Comparison of ENCODE assay signal across 26 cellular contexts in the genomic region with DNA sequence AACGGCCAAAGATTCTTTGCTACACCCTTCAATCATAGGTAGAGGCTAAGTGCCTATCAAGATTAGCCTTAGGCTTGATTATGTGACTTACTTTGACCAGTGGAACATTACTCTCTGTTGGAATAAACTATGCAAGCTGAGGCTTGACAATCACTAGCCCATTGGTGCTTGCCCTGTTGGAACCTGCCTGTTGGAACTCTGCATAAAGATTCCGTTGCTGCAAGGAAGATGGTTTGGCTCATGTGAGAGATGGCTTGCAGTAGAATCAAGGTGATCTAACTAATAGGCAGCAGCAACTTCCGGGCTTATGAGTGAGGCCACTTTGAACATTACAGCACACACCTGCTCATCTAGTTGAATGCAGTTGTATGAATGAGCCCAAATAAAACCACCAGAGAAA.
"Had no signal": no experiment of that assay in that cellular context is flagged by ENCODE, and none has a peak within 500 bp of the region (broad histone marks: within the 10 kb centered on the region; RNA-seq: fewer than 3 reads in every experiment).

No MANE protein-coding gene starts in this region.

- H3K9me3 ChIP-seq: left ventricle myocardium inferior, mucosa of descending colon, ovary, right atrium auricular region, suprapubic skin, thoracic aorta, tibial nerve, vagina had no signal

- H3K4me1 ChIP-seq: left ventricle myocardium inferior, right atrium auricular region, vagina had no signal

- H3K27ac Mint-ChIP-seq: memory B cell; naive thymus-derived CD4-positive, alpha-beta T cell; natural killer cell treated with Interleukin-12 subunit alpha and Interleukin-12 subunit beta and Interleukin-15 and Interleukin-18, amount 100 ng/mL, for 72 hours; progenitor cell of endocrine pancreas; stimulated activated naive B cell treated with anti-CD40 and anti-IgM and Interleukin-4, amounts not matched to agents 10 μg/mL and 1 μg/mL and 100 μg/mL, for 72 hours; stimulated activated naive CD8-positive, alpha-beta T cell treated with anti-CD3 and anti-CD28 coated beads, Interleukin-15, Interleukin-2, amounts not matched to agents 100 ng/mL and 50 ng/mL, for 24 hours; type B pancreatic cell had no signal

- H3K4me3 ChIP-seq: left ventricle myocardium inferior, lung, mucosa of descending colon, ovary, right atrium auricular region, skin epidermis, suprapubic skin, thoracic aorta, tibial nerve, vagina had no signal

- ATAC-seq: left colon; mucosa of descending colon; naive thymus-derived CD4-positive, alpha-beta T cell; natural killer cell treated with Interleukin-12 subunit alpha and Interleukin-12 subunit beta and Interleukin-15 and Interleukin-18, amount 100 ng/mL, for 72 hours; sciatic nerve; stimulated activated naive B cell treated with anti-CD40 and anti-IgM and Interleukin-4, amounts not matched to agents 10 μg/mL and 1 μg/mL and 100 μg/mL, for 72 hours had no signal

- H3K36me3 Mint-ChIP-seq: memory B cell; natural killer cell treated with Interleukin-12 subunit alpha and Interleukin-12 subunit beta and Interleukin-15 and Interleukin-18, amount 100 ng/mL, for 72 hours; stimulated activated naive B cell treated with anti-CD40 and anti-IgM and Interleukin-4, amounts not matched to agents 10 μg/mL and 1 μg/mL and 100 μg/mL, for 72 hours; type B pancreatic cell had no signal

- H3K27ac ChIP-seq: left ventricle myocardium inferior, ovary, right atrium auricular region, skin epidermis, suprapubic skin, thoracic aorta, tibial nerve, vagina had no signal

- H3K4me3 Mint-ChIP-seq: memory B cell; naive thymus-derived CD4-positive, alpha-beta T cell; natural killer cell treated with Interleukin-12 subunit alpha and Interleukin-12 subunit beta and Interleukin-15 and Interleukin-18, amount 100 ng/mL, for 72 hours; stimulated activated naive B cell treated with anti-CD40 and anti-IgM and Interleukin-4, amounts not matched to agents 10 μg/mL and 1 μg/mL and 100 μg/mL, for 72 hours; stimulated activated naive CD8-positive, alpha-beta T cell treated with anti-CD3 and anti-CD28 coated beads, Interleukin-15, Interleukin-2, amounts not matched to agents 100 ng/mL and 50 ng/mL, for 24 hours; type B pancreatic cell had no signal

- H3K36me3 ChIP-seq: left ventricle myocardium inferior, ovary, right atrium auricular region, suprapubic skin, thoracic aorta, tibial nerve, vagina had no signal

- H3K27me3 ChIP-seq: ovary, right atrium auricular region, suprapubic skin, tibial nerve, vagina had no signal

- H3K9me3 Mint-ChIP-seq: memory B cell; natural killer cell treated with Interleukin-12 subunit alpha and Interleukin-12 subunit beta and Interleukin-15 and Interleukin-18, amount 100 ng/mL, for 72 hours; stimulated activated naive B cell treated with anti-CD40 and anti-IgM and Interleukin-4, amounts not matched to agents 10 μg/mL and 1 μg/mL and 100 μg/mL, for 72 hours; stimulated activated naive CD8-positive, alpha-beta T cell treated with anti-CD3 and anti-CD28 coated beads, Interleukin-15, Interleukin-2, amounts not matched to agents 100 ng/mL and 50 ng/mL, for 24 hours; type B pancreatic cell had no signal

- FAIRE-seq: kidney had no signal

- DNase-seq: hippocampal formation; kidney; left colon; left ventricle myocardium inferior; midbrain; mucosa of descending colon; naive thymus-derived CD4-positive, alpha-beta T cell; ovary; stimulated activated CD4-positive, alpha-beta T cell treated with anti-CD3 and anti-CD28 coated beads, Interleukin-12 subunit alpha, Interleukin-12 subunit beta, amount 100 ng/mL, for 4 hours; stimulated activated CD4-positive, alpha-beta T cell treated with anti-CD3 and anti-CD28 coated beads, Interleukin-15, amount 100 ng/mL, for 24 hours; stimulated activated CD4-positive, alpha-beta T cell treated with anti-CD3 and anti-CD28 coated beads, Interleukin-2, amount 100 ng/mL, for 24 hours; stimulated activated CD4-positive, alpha-beta T cell treated with anti-CD3 and anti-CD28 coated beads, Interleukin-4, amount 100 ng/mL, for 1 hour; stimulated activated naive B cell treated with anti-CD40 and anti-IgM and Interleukin-4, amounts not matched to agents 10 μg/mL and 1 μg/mL and 100 μg/mL, for 72 hours had no signal

- H3K4me1 Mint-ChIP-seq: memory B cell; naive thymus-derived CD4-positive, alpha-beta T cell; stimulated activated naive B cell treated with anti-CD40 and anti-IgM and Interleukin-4, amounts not matched to agents 10 μg/mL and 1 μg/mL and 100 μg/mL, for 72 hours had no signal
